20 cellular contexts compared by ENCODE assay signal in genomic region chr10:106955133-106955532, GRCh38.
DNase-seq lines count a peak whose midpoint lies in the region; ATAC-seq and TF ChIP-seq lines count a peak whose summit lies in the region.
"Had no signal": no experiment of that assay in that cellular context is flagged by ENCODE, and none has a peak within 500 bp of the region (broad histone marks: within the 10 kb centered on the region; RNA-seq: fewer than 3 reads in every experiment).

No MANE protein-coding gene starts in this region.

- H2BK5ac ChIP-seq in neuronal stem cell (ENCODE audit: low read length) = no peak overlapping the region

- no peak overlapping the region for H3K27ac Mint-ChIP-seq in natural killer cell treated with Interleukin-12 subunit alpha and Interleukin-12 subunit beta and Interleukin-15 and Interleukin-18, amount 100 ng/mL, for 72 hours
- H3K27ac Mint-ChIP-seq in natural killer cell = no peak overlapping the region
- H3K27ac Mint-ChIP-seq in dendritic cell treated with granulocyte-macrophage colony-stimulating factor and Interleukin-4, amounts not matched to agents 40 ng/mL and 50 ng/mL, for 4 days = peak overlapping the region; percentile 10
- H3K27ac Mint-ChIP-seq: B cell; CD4-positive, alpha-beta T cell; CD8-positive, alpha-beta T cell had no signal

- H3K79me1 ChIP-seq in neuronal stem cell (ENCODE audit: low read depth, low read length) = no peaks in the 10 kb centered on the region

- H3K4ac ChIP-seq in neuronal stem cell (ENCODE audit: low read length) = no peak overlapping the region

- H3K4me2 ChIP-seq in neuronal stem cell (ENCODE audit: insufficient read depth, low read length, poor library complexity, severe bottlenecking) = no peak overlapping the region
- H3K4me2 ChIP-seq: A549 had no signal

- H3K9ac ChIP-seq in neuronal stem cell (ENCODE audit: low read depth, low read length, poor library complexity) = peak overlapping the region; percentile 25
- H3K9ac ChIP-seq: BLaER1 treated with 17β-estradiol and CSF1 and Interleukin-3, amounts not matched to agents 10 nM and 100 nM had no signal

- no peak overlapping the region for H4K91ac ChIP-seq in neuronal stem cell (ENCODE audit: low read depth, low read length, poor library complexity)

- H3K23ac ChIP-seq in neuronal stem cell (ENCODE audit: low read depth, low read length, poor library complexity) = no peak overlapping the region

- no peak overlapping the region for H2BK15ac ChIP-seq in neuronal stem cell (ENCODE audit: low read length)

- H4K8ac ChIP-seq in neuronal stem cell (ENCODE audit: low read depth, low read length) = no peak overlapping the region

- H3K27ac ChIP-seq in neuronal stem cell (replicated peaks; ENCODE audit: low read length) (no peak overlapping the region), WERI-Rb-1 (no peak overlapping the region)
- H3K27ac ChIP-seq: 22Rv1, A549, C4-2B had no signal

- H3K27me3 Mint-ChIP-seq in natural killer cell treated with Interleukin-12 subunit alpha and Interleukin-12 subunit beta and Interleukin-15 and Interleukin-18, amount 100 ng/mL, for 72 hours = no peaks in the 10 kb centered on the region
- H3K27me3 Mint-ChIP-seq in natural killer cell (ENCODE audit: low read depth in 2 of 2) = peaks cover 0 to 2% of the 10 kb centered on the region in 2 donors
- no peaks in the 10 kb centered on the region for H3K27me3 Mint-ChIP-seq in dendritic cell treated with granulocyte-macrophage colony-stimulating factor and Interleukin-4, amounts not matched to agents 40 ng/mL and 50 ng/mL, for 4 days
- H3K27me3 Mint-ChIP-seq: B cell; CD4-positive, alpha-beta T cell had no signal

- TF ChIP-seq CTCF in natural killer cell (IDR thresholded peaks at IDR 0.05) = no peak
- TF ChIP-seq CTCF in WERI-Rb-1 (IDR thresholded peaks at IDR 0.05; ENCODE audit: low read depth, low read length) = no peak

- H3K14ac ChIP-seq in neuronal stem cell (ENCODE audit: low read length) = peak overlapping the region; percentile 47

- no peak overlapping the region for H2AK5ac ChIP-seq in neuronal stem cell (ENCODE audit: low read depth, low read length)

- no peak overlapping the region for H2BK120ac ChIP-seq in neuronal stem cell (ENCODE audit: low read depth, low read length)

- no peak overlapping the region for H2BK12ac ChIP-seq in neuronal stem cell (ENCODE audit: low read length)

- peak; percentile 20 to 40 for ATAC-seq in natural killer cell treated with Interleukin-12 subunit alpha and Interleukin-12 subunit beta and Interleukin-15 and Interleukin-18, amount 100 ng/mL, for 72 hours
- ATAC-seq in natural killer cell = no peak
- ATAC-seq: A549; CD8-positive, alpha-beta T cell had no signal

- H3K36me3 ChIP-seq in neuronal stem cell (replicated peaks in 1 of 2; ENCODE audit: control insufficient read depth in 2 of 2, insufficient read depth in 2 of 2, low read length in 2 of 2) = no peaks in the 10 kb centered on the region
- no peaks in the 10 kb centered on the region for H3K36me3 ChIP-seq in WERI-Rb-1
- H3K36me3 ChIP-seq: BLaER1 treated with 17β-estradiol and CSF1 and Interleukin-3, amounts not matched to agents 10 nM and 100 nM had no signal

- peaks cover 0 to 2% of the 10 kb centered on the region in 2 donors for H3K9me3 ChIP-seq in neuronal stem cell (replicated peaks in 1 of 2; ENCODE audit: control insufficient read depth in 2 of 2, insufficient read depth in 1 of 2, low read depth in 1 of 2, low read length in 2 of 2)
- no peaks in the 10 kb centered on the region for H3K9me3 ChIP-seq in WERI-Rb-1 (ENCODE audit: severe bottlenecking)
- H3K9me3 ChIP-seq: A549, Caco-2 had no signal

- no peak overlapping the region for H3K4me3 Mint-ChIP-seq in natural killer cell treated with Interleukin-12 subunit alpha and Interleukin-12 subunit beta and Interleukin-15 and Interleukin-18, amount 100 ng/mL, for 72 hours
- no peak overlapping the region for H3K4me3 Mint-ChIP-seq in natural killer cell
- H3K4me3 Mint-ChIP-seq in dendritic cell treated with granulocyte-macrophage colony-stimulating factor and Interleukin-4, amounts not matched to agents 40 ng/mL and 50 ng/mL, for 4 days = no peak overlapping the region
- H3K4me3 Mint-ChIP-seq: B cell; CD4-positive, alpha-beta T cell; CD8-positive, alpha-beta T cell had no signal

- peak overlapping the region; percentile 28 for H3K18ac ChIP-seq in neuronal stem cell (ENCODE audit: low read length)

- WGBS in neuronal stem cell (ENCODE audit: extremely low coverage in 2 of 2, insufficient read length in 2 of 2, insufficient replicate concordance in 1 of 2), 2 donors = no CpG with 5 or more reads among the region's 9 CpGs

- H3K4me3 ChIP-seq in neuronal stem cell (ENCODE audit: low read length in 2 of 2) = no peak overlapping the region
- no peak overlapping the region for H3K4me3 ChIP-seq in WERI-Rb-1 (ENCODE audit: low read depth, low read length)
- H3K4me3 ChIP-seq: A549; BLaER1 treated with 17β-estradiol and CSF1 and Interleukin-3, amounts not matched to agents 10 nM and 100 nM had no signal

- H2AFZ ChIP-seq in neuronal stem cell (ENCODE audit: low read length) = no peak overlapping the region

- H3K36me3 Mint-ChIP-seq in natural killer cell treated with Interleukin-12 subunit alpha and Interleukin-12 subunit beta and Interleukin-15 and Interleukin-18, amount 100 ng/mL, for 72 hours = no peaks in the 10 kb centered on the region
- no peaks in the 10 kb centered on the region for H3K36me3 Mint-ChIP-seq in natural killer cell
- no peaks in the 10 kb centered on the region for H3K36me3 Mint-ChIP-seq in dendritic cell treated with granulocyte-macrophage colony-stimulating factor and Interleukin-4, amounts not matched to agents 40 ng/mL and 50 ng/mL, for 4 days (ENCODE audit: low read depth)
- H3K36me3 Mint-ChIP-seq: CD8-positive, alpha-beta T cell had no signal

- H3K9me3 Mint-ChIP-seq in natural killer cell treated with Interleukin-12 subunit alpha and Interleukin-12 subunit beta and Interleukin-15 and Interleukin-18, amount 100 ng/mL, for 72 hours = no peaks in the 10 kb centered on the region
- H3K9me3 Mint-ChIP-seq in natural killer cell = no peaks in the 10 kb centered on the region
- H3K9me3 Mint-ChIP-seq in dendritic cell treated with granulocyte-macrophage colony-stimulating factor and Interleukin-4, amounts not matched to agents 40 ng/mL and 50 ng/mL, for 4 days = no peaks in the 10 kb centered on the region
- H3K9me3 Mint-ChIP-seq: CD4-positive, alpha-beta T cell; CD8-positive, alpha-beta T cell had no signal

- intact Hi-C loops in natural killer cell (cut with micrococcal nuclease) = no loop called here
- intact Hi-C loops in dendritic cell treated with granulocyte-macrophage colony-stimulating factor and Interleukin-4, amounts not matched to agents 40 ng/mL and 50 ng/mL, for 4 days (cut with micrococcal nuclease) = loop anchor here (5.0 kb wide), 1 partner anchor 42 kb away; no protein-coding TSS in a partner anchor
- intact Hi-C loops in posterior vena cava (cut with DNase I) = no loop called here

- no peaks in the 10 kb centered on the region for H3K27me3 ChIP-seq in neuronal stem cell (ENCODE audit: control insufficient read depth in 3 of 3, insufficient read depth in 3 of 3, low read depth in 1 of 3, low read length in 3 of 3)
- no peaks in the 10 kb centered on the region for H3K27me3 ChIP-seq in WERI-Rb-1 (ENCODE audit: insufficient read depth, low read depth, severe bottlenecking)
- H3K27me3 ChIP-seq: BLaER1 treated with 17β-estradiol and CSF1 and Interleukin-3, amounts not matched to agents 10 nM and 100 nM had no signal

- no peaks in the 10 kb centered on the region for H3K4me1 Mint-ChIP-seq in natural killer cell treated with Interleukin-12 subunit alpha and Interleukin-12 subunit beta and Interleukin-15 and Interleukin-18, amount 100 ng/mL, for 72 hours (ENCODE audit: low read depth in 2 of 2)
- H3K4me1 Mint-ChIP-seq in natural killer cell = peaks cover 9% of the 10 kb centered on the region in 2 donors
- peaks cover 43% of the 10 kb centered on the region for H3K4me1 Mint-ChIP-seq in dendritic cell treated with granulocyte-macrophage colony-stimulating factor and Interleukin-4, amounts not matched to agents 40 ng/mL and 50 ng/mL, for 4 days (ENCODE audit: low read depth)

- peaks cover 0 to 3% of the 10 kb centered on the region in 2 donors for H3K4me1 ChIP-seq in neuronal stem cell (ENCODE audit: control insufficient read depth in 2 of 2, insufficient read depth in 1 of 2, low read depth in 1 of 2, low read length in 2 of 2)
- H3K4me1 ChIP-seq: A549, Caco-2 had no signal

- DNase-seq in natural killer cell treated with Interleukin-12 subunit alpha and Interleukin-12 subunit beta and Interleukin-15 and Interleukin-18, amount 100 ng/mL, for 72 hours (ENCODE audit: low spot score) = no peak
- DNase-seq in natural killer cell (no peak), neuronal stem cell (ENCODE audit: low spot score) (no peak), posterior vena cava (ENCODE audit: low spot score) (peak; percentile 79), NOMO-1 treated with DMSO at 0.1 percent for 48 hours (lab: John Stamatoyannopoulos, UW; ENCODE audit: unreplicated experiment) (no peak), WERI-Rb-1 (no peak), NCI-H128 (lab: John Stamatoyannopoulos, UW; ENCODE audit: unreplicated experiment) (no peak)
- DNase-seq: AML-193; Caco-2; Calu3; CD4-positive, alpha-beta T cell; CD8-positive, alpha-beta T cell; DMS79 treated with DMSO at 0.1 percent for 48 hours; GF-D8 had no signal

Comparison
In these comparisons a context has a peak if more than half of its experiments do, and no peak if none do; other contexts are left out.
1. ATAC-seq: peak in natural killer cell treated with Interleukin-12 subunit alpha and Interleukin-12 subunit beta and Interleukin-15 and Interleukin-18, amount 100 ng/mL, for 72 hours (2 of 2); none in natural killer cell (0 of 3).